In genomic region chrX:78650906-78651437, GRCh38 we compare ENCODE assay signal across 1 cellular context.
A peak's percentile ranks its signal among the peaks of the same experiment; 100 is the strongest.
TF ChIP-seq lines count a peak whose summit lies in the region.

No MANE protein-coding gene starts in this region.

TF ChIP-seq in GM12878, 131 proteins besides CTCF, POLR2A, EP300 and RAD21 (continued from another document and continues in another):
- TF ChIP-seq ZBTB4 (CRISPR knock-in tag; IDR thresholded peaks at IDR 0.05) (no peak), MAX (IDR thresholded peaks at IDR 0.05; ENCODE audit: low read depth, low read length) (no peak), NR2F1 (conservative IDR thresholded peaks at IDR 0.05) (peak; percentile 81; the same call in 1 of the 2 replicates), TCF3 (IDR thresholded peaks at IDR 0.05; ENCODE audit: borderline replicate concordance, insufficient read depth, low read depth, low read length) (peak; percentile 46; the same call in 1 of the 2 replicates), DPF2 (IDR thresholded peaks at IDR 0.05) (peak; percentile 67), SKIL (IDR thresholded peaks at IDR 0.05; ENCODE audit: low read depth, poor library complexity, severe bottlenecking) (peak; percentile 76), ZNF274 (IDR thresholded peaks at IDR 0.05; ENCODE audit: insufficient read depth, insufficient read length) (no peak), ELK1 (IDR thresholded peaks at IDR 0.05; ENCODE audit: low read depth, low read length) (no peak), RELA (IDR thresholded peaks at IDR 0.05; ENCODE audit: borderline replicate concordance, partially characterized antibody) (no peak), POLR2AphosphoS5 (IDR thresholded peaks at IDR 0.05; ENCODE audit: low read length) (no peak), LARP7 (IDR thresholded peaks at IDR 0.05) (no peak), ASH2L (IDR thresholded peaks at IDR 0.05; ENCODE audit: borderline replicate concordance, low read depth) (no peak), IRF3 (IDR thresholded peaks at IDR 0.05) (no peak), CHD2 (IDR thresholded peaks at IDR 0.05; ENCODE audit: borderline replicate concordance, low read depth, low read length) (no peak), SMAD1 (IDR thresholded peaks at IDR 0.05; ENCODE audit: low read depth, partially characterized antibody) (no peak), ZBED1 (IDR thresholded peaks at IDR 0.05; ENCODE audit: borderline replicate concordance) (no peak), SP1 (IDR thresholded peaks at IDR 0.05; ENCODE audit: low read depth, low read length) (no peak), E2F8 (IDR thresholded peaks at IDR 0.05; ENCODE audit: low read depth, partially characterized antibody) (no peak), ZBTB11 (CRISPR knock-in tag; IDR thresholded peaks at IDR 0.05) (no peak), CBX3 (IDR thresholded peaks at IDR 0.05; ENCODE audit: borderline replicate concordance, low read depth) (no peak), BMI1 (IDR thresholded peaks at IDR 0.05; ENCODE audit: borderline replicate concordance) (no peak), USF2 (IDR thresholded peaks at IDR 0.05; ENCODE audit: borderline replicate concordance, low read depth, low read length) (no peak), TAF1 (IDR thresholded peaks at IDR 0.05; ENCODE audit: borderline replicate concordance, low read depth, low read length) (no peak), YBX1 (IDR thresholded peaks at IDR 0.05) (no peak), SPI1 (IDR thresholded peaks at IDR 0.05; ENCODE audit: borderline replicate concordance, insufficient read depth, low read depth, low read length) (no peak), TCF12 (IDR thresholded peaks at IDR 0.05; ENCODE audit: low read depth, low read length) (no peak), GABPA (IDR thresholded peaks at IDR 0.05; ENCODE audit: low read depth) (no peak), IRF5 (IDR thresholded peaks at IDR 0.05; ENCODE audit: borderline replicate concordance) (no peak), SIX5 (IDR thresholded peaks at IDR 0.05; ENCODE audit: low read depth, low read length, severe bottlenecking) (no peak), PKNOX1 (IDR thresholded peaks at IDR 0.05) (0 out of 2 replicates have a peak, but pooled peaks have one; percentile 10), MTA3 (IDR thresholded peaks at IDR 0.05; ENCODE audit: borderline replicate concordance, low read length) (peak; percentile 62; the same call in 1 of the 2 replicates), PAX5 (IDR thresholded peaks at IDR 0.05; ENCODE audit: borderline replicate concordance, low read depth, low read length) (0 out of 2 replicates have a peak, but pooled peaks have one; percentile 7), REST (IDR thresholded peaks at IDR 0.05; ENCODE audit: low read depth, low read length) (no peak), TCF7 (IDR thresholded peaks at IDR 0.05; ENCODE audit: borderline replicate concordance) (no peak), RBBP5 (conservative IDR thresholded peaks at IDR 0.05) (no peak), EZH2 (IDR thresholded peaks at IDR 0.05; ENCODE audit: borderline replicate concordance, control insufficient read depth, low read depth, low read length) (no peak), PML (IDR thresholded peaks at IDR 0.05; ENCODE audit: low read length) (peak; percentile 52; the same call in 1 of the 2 replicates)
